Comparison of ENCODE assay signal across 1 cellular context in genomic region chr12:123085730-123086487, GRCh38.
TF ChIP-seq lines count a peak whose summit lies in the region.

No MANE protein-coding gene starts in this region.

TF ChIP-seq in IMR-90, 13 proteins besides CTCF, POLR2A, EP300 and RAD21 (continued from another document):
- no peak for TF ChIP-seq CHD1 (IDR thresholded peaks at IDR 0.05; ENCODE audit: low read depth, low read length)
